ENCODE assay signal across 8 cellular contexts in genomic region chr4:112321768-112322684, GRCh38. TPM values are rescaled to one million over a fixed set of nuclear protein-coding genes. Genes with fewer than 3 reads are reported as not detected.
DNase-seq lines count a peak whose midpoint lies in the region; ATAC-seq, FAIRE-seq and TF ChIP-seq lines count a peak whose summit lies in the region.

No MANE protein-coding gene starts in this region.

- H3K36me3 Mint-ChIP-seq in activated T-helper 1 cell treated with anti-CD3 and anti-CD28 coated beads, Interleukin-12 subunit alpha, Interleukin-12 subunit beta, Interleukin-2, Interleukin-4 antibody, amounts not matched to agents 30 ng/mL and 10 ng/mL and 1 ng/mL, durations not matched to agents 14 hours and 24 hours and 36 hours (ENCODE audit: low read depth), result peaks cover 22% of the 10 kb centered on the region

- WGBS in pancreas, 2 donors, result 20 to 28% methylated on average over 4 of the region's 4 CpGs

- DNase-seq in COR-L47 (lab: John Stamatoyannopoulos, UW) (peak; percentile 40), RKO (ENCODE audit: low spot score) (peak; percentile 61), foreskin fibroblast (peak; percentile 14 to 69), pancreas (peak in 5 of 6 donors; percentile 25 to 76 (median 50)), tibial artery (peak in 1 of 2 donors; percentile 53), OCI-M2 (lab: John Stamatoyannopoulos, UW; ENCODE audit: unreplicated experiment) (no peak)
- peak; percentile 64 for DNase-seq in activated T-helper 1 cell treated with anti-CD3 and anti-CD28 coated beads, Interleukin-12 subunit alpha, Interleukin-12 subunit beta, Interleukin-2, Interleukin-4 antibody, amounts not matched to agents 30 ng/mL and 10 ng/mL and 1 ng/mL, durations not matched to agents 14 hours and 24 hours and 36 hours (ENCODE audit: low spot score)

- H3K4me3 ChIP-seq in foreskin fibroblast (ENCODE audit: low read depth in 1 of 2, low read length in 2 of 2), result no peak overlapping the region
- H3K4me3 ChIP-seq in pancreas, result no peak overlapping the region
- no peak overlapping the region for H3K4me3 ChIP-seq in tibial artery

- peaks cover 52% of the 10 kb centered on the region for H3K4me1 Mint-ChIP-seq in activated T-helper 1 cell treated with anti-CD3 and anti-CD28 coated beads, Interleukin-12 subunit alpha, Interleukin-12 subunit beta, Interleukin-2, Interleukin-4 antibody, amounts not matched to agents 30 ng/mL and 10 ng/mL and 1 ng/mL, durations not matched to agents 14 hours and 24 hours and 36 hours (ENCODE audit: low read depth)

- no peaks in the 10 kb centered on the region for H3K9me3 Mint-ChIP-seq in activated T-helper 1 cell treated with anti-CD3 and anti-CD28 coated beads, Interleukin-12 subunit alpha, Interleukin-12 subunit beta, Interleukin-2, Interleukin-4 antibody, amounts not matched to agents 30 ng/mL and 10 ng/mL and 1 ng/mL, durations not matched to agents 14 hours and 24 hours and 36 hours

- H3K27ac ChIP-seq in pancreas, result no peak overlapping the region
- no peak overlapping the region for H3K27ac ChIP-seq in tibial artery

- intact Hi-C loops in activated T-helper 1 cell treated with anti-CD3 and anti-CD28 coated beads, Interleukin-12 subunit alpha, Interleukin-12 subunit beta, Interleukin-2, Interleukin-4 antibody, amounts not matched to agents 30 ng/mL and 10 ng/mL and 1 ng/mL, durations not matched to agents 14 hours and 24 hours and 36 hours (cut with micrococcal nuclease), result loop anchor here (1.0 to 5.0 kb wide), 6 partner anchors 20 to 282 kb away; partner anchors contain the start of gene TIFA
- intact Hi-C loops in pancreas (cut with DNase I), result no loop called here
- intact Hi-C loops in tibial artery (cut with DNase I; ENCODE audit: low total_unique reads), result loop anchor here (10.0 kb wide), 1 partner anchor 283 kb away; no protein-coding TSS in a partner anchor

- H3K27ac Mint-ChIP-seq in activated T-helper 1 cell treated with anti-CD3 and anti-CD28 coated beads, Interleukin-12 subunit alpha, Interleukin-12 subunit beta, Interleukin-2, Interleukin-4 antibody, amounts not matched to agents 30 ng/mL and 10 ng/mL and 1 ng/mL, durations not matched to agents 14 hours and 24 hours and 36 hours, result no peak overlapping the region

- FAIRE-seq in pancreas (lab: Jason Lieb, UNC), result no peak

- H3K4me1 ChIP-seq in pancreas (no peaks in the 10 kb centered on the region), tibial artery (no peaks in the 10 kb centered on the region)

- no peaks in the 10 kb centered on the region for H3K9me3 ChIP-seq in pancreas
- no peaks in the 10 kb centered on the region for H3K9me3 ChIP-seq in tibial artery

- peak; percentile 85 for TF ChIP-seq CTCF in foreskin fibroblast (IDR thresholded peaks at IDR 0.05; ENCODE audit: low read depth, low read length)
- peak; percentile 63 to 82 (median 73) for TF ChIP-seq CTCF in pancreas (IDR thresholded peaks at IDR 0.05)
- TF ChIP-seq CTCF in tibial artery (IDR thresholded peaks at IDR 0.05), result peak; percentile 69 to 85

- H3K36me3 ChIP-seq in pancreas (peaks cover 0 to 6% (median 0%) of the 10 kb centered on the region in 3 donors), tibial artery (peaks cover 0 to 27% (median 9%) of the 10 kb centered on the region in 3 donors)

- ATAC-seq in HG03354 (IDR thresholded peaks at IDR 0.05; ENCODE audit: poor library complexity, severe bottlenecking, unreplicated experiment), result peak; percentile 32
- peak; percentile 60 to 82 (median 74) for ATAC-seq in pancreas

- H3K4me3 Mint-ChIP-seq in activated T-helper 1 cell treated with anti-CD3 and anti-CD28 coated beads, Interleukin-12 subunit alpha, Interleukin-12 subunit beta, Interleukin-2, Interleukin-4 antibody, amounts not matched to agents 30 ng/mL and 10 ng/mL and 1 ng/mL, durations not matched to agents 14 hours and 24 hours and 36 hours, result no peak overlapping the region

- H3K27me3 Mint-ChIP-seq in activated T-helper 1 cell treated with anti-CD3 and anti-CD28 coated beads, Interleukin-12 subunit alpha, Interleukin-12 subunit beta, Interleukin-2, Interleukin-4 antibody, amounts not matched to agents 30 ng/mL and 10 ng/mL and 1 ng/mL, durations not matched to agents 14 hours and 24 hours and 36 hours (ENCODE audit: insufficient read depth), result no peaks in the 10 kb centered on the region

- H3K27me3 ChIP-seq in pancreas (no peaks in the 10 kb centered on the region), tibial artery (no peaks in the 10 kb centered on the region)

RNA-seq across cellular contexts. Expression of gene ALPK1, which starts 24.9 kb away (rescaled TPM):
- 8.7 and 9.7 TPM in 2 replicates for total RNA-seq in activated T-helper 1 cell treated with anti-CD3 and anti-CD28 coated beads, Interleukin-12 subunit alpha, Interleukin-12 subunit beta, Interleukin-2, Interleukin-4 antibody, amounts not matched to agents 30 ng/mL and 10 ng/mL and 1 ng/mL, durations not matched to agents 14 hours and 24 hours and 36 hours
- total RNA-seq in pancreas, result 10 to 100 TPM in 2 of 6 donors, 1 to 10 TPM in 4; 4.8 to 18.1 (median 7.0) TPM
- 1 to 10 TPM; 5.6 to 5.8 TPM for polyA plus RNA-seq in pancreas

RNA-seq across cellular contexts. Expression of gene TIFA, which starts 36.3 kb away (rescaled TPM):
- 33.7 and 34.6 TPM in 2 replicates for total RNA-seq in activated T-helper 1 cell treated with anti-CD3 and anti-CD28 coated beads, Interleukin-12 subunit alpha, Interleukin-12 subunit beta, Interleukin-2, Interleukin-4 antibody, amounts not matched to agents 30 ng/mL and 10 ng/mL and 1 ng/mL, durations not matched to agents 14 hours and 24 hours and 36 hours
- 10 to 100 TPM; 18.6 to 31.2 (median 25.1) TPM for total RNA-seq in pancreas
- polyA plus RNA-seq in pancreas, result 1 to 10 TPM; 4.6 to 7.3 TPM

Comparison
In these comparisons a context has a peak if more than half of its experiments do, and no peak if none do; other contexts are left out.
1. intact Hi-C loops: an anchor here in activated T-helper 1 cell treated with anti-CD3 and anti-CD28 coated beads, Interleukin-12 subunit alpha, Interleukin-12 subunit beta, Interleukin-2, Interleukin-4 antibody, amounts not matched to agents 30 ng/mL and 10 ng/mL and 1 ng/mL, durations not matched to agents 14 hours and 24 hours and 36 hours (1.0 to 5.0 kb wide) and tibial artery (10.0 kb wide); none called in pancreas.